ENCODE assay signal across 28 cellular contexts in the genomic region with DNA sequence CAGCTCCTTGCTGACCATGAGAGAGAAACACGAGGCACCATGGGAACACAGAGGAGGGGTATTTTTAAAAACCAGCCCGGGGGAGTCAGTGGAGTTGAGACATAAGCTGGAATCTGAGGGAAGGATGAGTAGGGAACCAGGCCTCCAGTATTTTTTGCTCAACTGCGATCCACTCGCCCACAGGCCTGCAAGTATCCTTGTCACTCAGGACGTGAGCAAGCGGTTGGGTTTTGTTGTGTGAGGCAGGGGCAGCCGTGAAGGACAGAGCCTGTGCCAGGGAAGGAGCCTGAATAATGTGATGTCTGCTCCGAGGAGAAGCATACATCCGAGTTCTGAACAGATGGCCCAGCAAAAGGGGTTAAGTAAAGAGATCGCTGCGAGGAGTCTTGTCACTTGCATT. TPM values are rescaled to one million over a fixed set of nuclear protein-coding genes. Genes with fewer than 3 reads are reported as not detected.
"Had no signal": no experiment of that assay in that cellular context is flagged by ENCODE, and none has a peak within 500 bp of the region (broad histone marks: within the 10 kb centered on the region; RNA-seq: fewer than 3 reads in every experiment).

No MANE protein-coding gene starts in this region.

- H3K4me1 ChIP-seq: colonic mucosa, esophagus muscularis mucosa, foreskin keratinocyte, gastroesophageal sphincter, heart right ventricle, left lung, right lobe of liver, stomach, testis, tibial artery had no signal

- H3K27me3 ChIP-seq: colonic mucosa, foreskin keratinocyte, ovary, testis had no signal

- H3K9me3 ChIP-seq: colonic mucosa, heart right ventricle, left lung, ovary, right lobe of liver, testis had no signal

- H3K27ac ChIP-seq: colonic mucosa, esophagus muscularis mucosa, foreskin keratinocyte, gastroesophageal sphincter, heart right ventricle, left lung, ovary, right lobe of liver, stomach, testis, tibial artery had no signal

- FAIRE-seq: endothelial cell of umbilical vein, islet of Langerhans had no signal

- H3K36me3 ChIP-seq: colonic mucosa, esophagus muscularis mucosa, gastroesophageal sphincter, heart right ventricle, left lung, ovary, right lobe of liver, stomach, tibial artery had no signal

- ATAC-seq: foreskin keratinocyte; gastroesophageal sphincter; heart right ventricle; left cardiac atrium; left lung; naive thymus-derived CD4-positive, alpha-beta T cell; right lobe of liver; stimulated activated effector memory CD8-positive, alpha-beta T cell treated with anti-CD3 and anti-CD28 coated beads, Interleukin-12 subunit alpha, Interleukin-12 subunit beta, amount 100 ng/mL, for 72 hours had no signal

- DNase-seq: colonic mucosa; effector memory CD4-positive, alpha-beta T cell; foreskin keratinocyte; heart right ventricle; hippocampal formation; left cardiac atrium; left lung; mesenchymal stem cell; naive thymus-derived CD4-positive, alpha-beta T cell; ovary; right lobe of liver; stimulated activated CD4-positive, alpha-beta T cell treated with anti-CD3 and anti-CD28 coated beads, Interleukin-2, amount 100 ng/mL, for 24 hours; stimulated activated CD4-positive, alpha-beta T cell treated with anti-CD3 and anti-CD28 coated beads, Interleukin-4, amount 100 ng/mL, for 24 hours; stimulated activated naive CD4-positive, alpha-beta T cell treated with Interleukin-2 at 50 U/mL for 16 hours; stomach; testis; tibial artery had no signal

- H3K4me3 ChIP-seq: colonic mucosa, esophagus muscularis mucosa, gastroesophageal sphincter, heart right ventricle, left lung, ovary, right lobe of liver, smooth muscle cell, stomach, testis, tibial artery had no signal

RNA-seq across cellular contexts. Expression of gene NTRK3, which starts 20.3 kb away (rescaled TPM):
- total RNA-seq: chondrocyte, endothelial cell of umbilical vein, epithelial cell of proximal tubule, fibroblast of lung, foreskin keratinocyte, kidney epithelial cell, lung microvascular endothelial cell had no signal
- polyA plus RNA-seq: endothelial cell of umbilical vein; foreskin keratinocyte; naive thymus-derived CD4-positive, alpha-beta T cell had no signal
